In the genomic region with DNA sequence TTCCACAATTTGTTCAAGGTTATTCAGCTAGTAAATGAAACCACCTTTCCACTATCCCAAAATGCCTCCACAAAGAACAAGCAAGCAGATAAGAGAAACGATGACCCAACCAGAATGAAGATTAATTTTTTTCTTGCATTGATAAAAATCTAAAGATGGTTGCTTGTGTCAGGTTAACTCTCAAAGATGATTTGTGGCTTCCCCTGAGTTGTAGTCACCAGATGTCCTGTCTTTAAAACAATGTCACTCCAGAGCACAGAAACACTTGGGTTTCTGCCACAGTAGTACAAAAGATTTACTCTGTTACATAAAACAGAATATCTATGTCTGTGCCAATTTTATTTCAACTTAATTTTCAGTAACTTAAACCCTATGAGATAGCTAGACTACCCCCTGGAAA, we compare ENCODE assay signal across 26 cellular contexts. TPM values are rescaled to one million over a fixed set of nuclear protein-coding genes. Genes with fewer than 3 reads are reported as not detected.
DNase-seq lines count a peak whose midpoint lies in the region; ATAC-seq, FAIRE-seq and TF ChIP-seq lines count a peak whose summit lies in the region.
"Had no signal": no experiment of that assay in that cellular context is flagged by ENCODE, and none has a peak within 500 bp of the region (broad histone marks: within the 10 kb centered on the region; RNA-seq: fewer than 3 reads in every experiment).

No MANE protein-coding gene starts in this region.

- 32% methylated on average over 1 of the region's 1 CpG for WGBS in right cardiac atrium

- H3K4me1 ChIP-seq in cardiac muscle cell (ENCODE audit: low read depth) (no peaks in the 10 kb centered on the region), right cardiac atrium (ENCODE audit: control insufficient read depth, insufficient read depth, low read length) (no peaks in the 10 kb centered on the region)

- DNase-seq in cardiac muscle cell (ENCODE audit: low read depth in 1 of 2, low spot score in 1 of 2) = no peak
- no peak for DNase-seq in right cardiac atrium
- no peak for DNase-seq in caudate nucleus (lab: John Stamatoyannopoulos, UW)
- peak; percentile 14 for DNase-seq in midbrain (lab: John Stamatoyannopoulos, UW)
- DNase-seq in H54 (ENCODE audit: insufficient read length, low spot score) = no peak
- DNase-seq: 8988T; AML-193; C1 segment of cervical spinal cord; Calu3; CD8-positive, alpha-beta T cell; KBM-7; NCI-H1105; NCI-H146; NCI-H2029; NCI-H2227 treated with DMSO at 0.1 percent for 48 hours; NCI-H510A; NCI-H748 treated with DMSO at 0.1 percent for 48 hours; PC-9; RPMI8226; SHP77 treated with DMSO at 0.1 percent for 48 hours had no signal

- H3K9me3 ChIP-seq in cardiac muscle cell (ENCODE audit: low read depth) (no peaks in the 10 kb centered on the region), right cardiac atrium (ENCODE audit: control insufficient read depth, low read length) (no peaks in the 10 kb centered on the region)

- peaks cover 91% of the 10 kb centered on the region for H3K36me3 ChIP-seq in cardiac muscle cell

- H3K27me3 ChIP-seq in cardiac muscle cell = no peaks in the 10 kb centered on the region
- H3K27me3 ChIP-seq in right cardiac atrium (ENCODE audit: control insufficient read depth, insufficient read depth) = no peaks in the 10 kb centered on the region

- H3K27ac ChIP-seq in cardiac muscle cell = peak overlapping the region; percentile 46
- H3K27ac ChIP-seq in right cardiac atrium (ENCODE audit: low read length) = no peak overlapping the region
- H3K27ac ChIP-seq in caudate nucleus (ENCODE audit: low read depth, low read length) = peak overlapping the region; percentile 69
- H3K27ac ChIP-seq: PC-9 had no signal

- no peak for TF ChIP-seq CTCF in cardiac muscle cell (IDR thresholded peaks at IDR 0.05; ENCODE audit: low read depth, low read length)

- H3K4me3 ChIP-seq in cardiac muscle cell = no peak overlapping the region
- no peak overlapping the region for H3K4me3 ChIP-seq in right cardiac atrium (ENCODE audit: low read length)
- H3K4me3 ChIP-seq: PC-9 had no signal

- TF ChIP-seq POLR2A in H54 (IDR thresholded peaks at IDR 0.05; ENCODE audit: low read depth, low read length) = no peak

- ATAC-seq in right cardiac atrium (no peak), HG02798 (IDR thresholded peaks at IDR 0.05; ENCODE audit: poor library complexity, unreplicated experiment) (no peak), HG02588 (IDR thresholded peaks at IDR 0.05; ENCODE audit: unreplicated experiment) (no peak), GM19467 (IDR thresholded peaks at IDR 0.05; ENCODE audit: unreplicated experiment) (no peak)
- ATAC-seq: CD8-positive, alpha-beta T cell; HepG2 had no signal

- FAIRE-seq in H54 (lab: Jason Lieb, UNC) = no peak
- FAIRE-seq: G401.6, GM18507, HepG2 had no signal

- intact Hi-C loops in right cardiac atrium (cut with DNase I) = no loop called here

RNA-seq across cellular contexts. Expression of gene CCDC17, which starts 11.4 kb away (rescaled TPM):
- total RNA-seq in cardiac muscle cell = 2.9 and 7.5 TPM in 2 replicates
- 1.9 and 3.1 TPM in 2 replicates for polyA plus RNA-seq in cardiac muscle cell
- 1 to 10 TPM in 3 of 4 donors, under 1 TPM in 1; 0.42 to 1.8 (median 1.1) TPM for total RNA-seq in right cardiac atrium
- 0.93 TPM for polyA plus RNA-seq in right cardiac atrium

RNA-seq across cellular contexts. Expression of gene GPBP1L1, which starts 51.1 kb away (rescaled TPM):
- total RNA-seq in cardiac muscle cell (69.7 and 96.3 TPM in 2 replicates), right cardiac atrium (10 to 100 TPM; 75.4 to 83.1 (median 79.9) TPM)
- polyA plus RNA-seq in cardiac muscle cell (79.5 and 123 TPM in 2 replicates), right cardiac atrium (47.9 TPM)

RNA-seq across cellular contexts. Expression of gene NASP, which starts 51.4 kb away (rescaled TPM):
- total RNA-seq in cardiac muscle cell (54.9 and 89.3 TPM in 2 replicates), right cardiac atrium (10 to 100 TPM; 43.7 to 49.4 (median 48.1) TPM)
- polyA plus RNA-seq in cardiac muscle cell (172 and 174 TPM in 2 replicates), right cardiac atrium (89.8 TPM)

RNA-seq across cellular contexts. Expression of gene TMEM69, which starts 52.8 kb away (rescaled TPM):
- total RNA-seq in cardiac muscle cell (30.1 and 31.3 TPM in 2 replicates), right cardiac atrium (10 to 100 TPM; 21.6 to 30.9 (median 24.1) TPM)
- polyA plus RNA-seq in cardiac muscle cell (69.7 and 69.8 TPM in 2 replicates), right cardiac atrium (32.4 TPM)
